Comparison of ENCODE assay signal across 15 cellular contexts in genomic region chr9:114395768-114396167, GRCh38. TPM values are rescaled to one million over a fixed set of nuclear protein-coding genes. Genes with fewer than 3 reads are reported as not detected.
DNase-seq lines count a peak whose midpoint lies in the region; ATAC-seq and TF ChIP-seq lines count a peak whose summit lies in the region.
"Had no signal": no experiment of that assay in that cellular context is flagged by ENCODE, and none has a peak within 500 bp of the region (broad histone marks: within the 10 kb centered on the region; RNA-seq: fewer than 3 reads in every experiment).

No MANE protein-coding gene starts in this region.

- peaks cover 63% of the 10 kb centered on the region for H3K4me1 Mint-ChIP-seq in stimulated activated naive CD8-positive, alpha-beta T cell treated with anti-CD3 and anti-CD28 coated beads, Interleukin-15, Interleukin-2, amounts not matched to agents 100 ng/mL and 50 ng/mL, for 24 hours (ENCODE audit: low read depth)
- peaks cover 60% of the 10 kb centered on the region for H3K4me1 Mint-ChIP-seq in activated naive CD8-positive, alpha-beta T cell treated with anti-CD3 and anti-CD28 coated beads for 36 hours
- H3K4me1 Mint-ChIP-seq in mesothelial cell of epicardium = peaks cover 28% of the 10 kb centered on the region

- H3K27ac ChIP-seq in vagina (peak overlapping the region; percentile 87), thyroid gland (peak overlapping the region in 1 of 3 donors; percentile 60)
- H3K27ac ChIP-seq: brain microvascular endothelial cell, parathyroid adenoma had no signal

- DNase-seq in stimulated activated naive CD8-positive, alpha-beta T cell treated with anti-CD3 and anti-CD28 coated beads, Interleukin-15, Interleukin-2, amounts not matched to agents 100 U/mL and 50 U/mL, for 24 hours = no peak
- no peak for DNase-seq in activated naive CD8-positive, alpha-beta T cell treated with anti-CD3 and anti-CD28 coated beads for 36 hours
- no peak for DNase-seq in mesothelial cell of epicardium (ENCODE audit: low spot score in 2 of 2, unreplicated experiment in 2 of 2)
- no peak for DNase-seq in vagina (ENCODE audit: extremely low spot score in 2 of 2)
- no peak for DNase-seq in thyroid gland
- DNase-seq in NCI-H2196 treated with DMSO at 0.1 percent for 48 hours (lab: John Stamatoyannopoulos, UW; ENCODE audit: unreplicated experiment) = no peak
- DNase-seq: activated CD8-positive, alpha-beta memory T cell treated with anti-CD3 and anti-CD28 coated beads, Interleukin-2, amount 50 U/mL, for 4 hours; brain microvascular endothelial cell; EL; HCEC 1CT; NCI-H446 treated with DMSO at 0.1 percent for 48 hours; stimulated activated CD8-positive, alpha-beta memory T cell treated with anti-CD3 and anti-CD28 coated beads, Interleukin-4, amount 100 ng/mL, for 48 hours had no signal

- no peak for TF ChIP-seq POLR2A in vagina (IDR thresholded peaks at IDR 0.05)
- TF ChIP-seq POLR2A in thyroid gland (IDR thresholded peaks at IDR 0.05) = no peak

- H3K36me3 ChIP-seq in vagina = no peaks in the 10 kb centered on the region
- no peaks in the 10 kb centered on the region for H3K36me3 ChIP-seq in thyroid gland
- H3K36me3 ChIP-seq: brain microvascular endothelial cell had no signal

- H3K27me3 Mint-ChIP-seq in stimulated activated naive CD8-positive, alpha-beta T cell treated with anti-CD3 and anti-CD28 coated beads, Interleukin-15, Interleukin-2, amounts not matched to agents 100 ng/mL and 50 ng/mL, for 24 hours = no peaks in the 10 kb centered on the region
- no peaks in the 10 kb centered on the region for H3K27me3 Mint-ChIP-seq in activated naive CD8-positive, alpha-beta T cell treated with anti-CD3 and anti-CD28 coated beads for 36 hours
- H3K27me3 Mint-ChIP-seq in mesothelial cell of epicardium (ENCODE audit: low read depth) = no peaks in the 10 kb centered on the region

- peaks cover 53% of the 10 kb centered on the region for H3K4me1 ChIP-seq in vagina
- H3K4me1 ChIP-seq in thyroid gland = peaks cover 21 to 37% of the 10 kb centered on the region in 2 donors
- H3K4me1 ChIP-seq: parathyroid adenoma had no signal

- H3K4me3 ChIP-seq in vagina = peak overlapping the region; percentile 74 to 93
- H3K4me3 ChIP-seq in thyroid gland (replicated peaks in 1 of 3) = no peak overlapping the region

- peaks cover 15% of the 10 kb centered on the region for H3K36me3 Mint-ChIP-seq in stimulated activated naive CD8-positive, alpha-beta T cell treated with anti-CD3 and anti-CD28 coated beads, Interleukin-15, Interleukin-2, amounts not matched to agents 100 ng/mL and 50 ng/mL, for 24 hours (ENCODE audit: low read depth)
- peaks cover 18% of the 10 kb centered on the region for H3K36me3 Mint-ChIP-seq in activated naive CD8-positive, alpha-beta T cell treated with anti-CD3 and anti-CD28 coated beads for 36 hours
- H3K36me3 Mint-ChIP-seq in mesothelial cell of epicardium = no peaks in the 10 kb centered on the region

- 95 to 97% methylated on average over 5 of the region's 5 CpGs for WGBS in thyroid gland, 2 donors

- no peaks in the 10 kb centered on the region for H3K9me3 Mint-ChIP-seq in stimulated activated naive CD8-positive, alpha-beta T cell treated with anti-CD3 and anti-CD28 coated beads, Interleukin-15, Interleukin-2, amounts not matched to agents 100 ng/mL and 50 ng/mL, for 24 hours
- no peaks in the 10 kb centered on the region for H3K9me3 Mint-ChIP-seq in activated naive CD8-positive, alpha-beta T cell treated with anti-CD3 and anti-CD28 coated beads for 36 hours
- no peaks in the 10 kb centered on the region for H3K9me3 Mint-ChIP-seq in mesothelial cell of epicardium

- no peak for ATAC-seq in stimulated activated naive CD8-positive, alpha-beta T cell treated with anti-CD3 and anti-CD28 coated beads, Interleukin-15, Interleukin-2, amounts not matched to agents 100 U/mL and 50 U/mL, for 24 hours
- no peak for ATAC-seq in esophagus mucosa

- H3K27me3 ChIP-seq in vagina = no peaks in the 10 kb centered on the region
- no peaks in the 10 kb centered on the region for H3K27me3 ChIP-seq in thyroid gland
- H3K27me3 ChIP-seq: brain microvascular endothelial cell had no signal

- peak overlapping the region; percentile 61 for H3K4me3 Mint-ChIP-seq in stimulated activated naive CD8-positive, alpha-beta T cell treated with anti-CD3 and anti-CD28 coated beads, Interleukin-15, Interleukin-2, amounts not matched to agents 100 ng/mL and 50 ng/mL, for 24 hours
- peak overlapping the region; percentile 40 for H3K4me3 Mint-ChIP-seq in activated naive CD8-positive, alpha-beta T cell treated with anti-CD3 and anti-CD28 coated beads for 36 hours
- no peak overlapping the region for H3K4me3 Mint-ChIP-seq in mesothelial cell of epicardium

- H3K27ac Mint-ChIP-seq in stimulated activated naive CD8-positive, alpha-beta T cell treated with anti-CD3 and anti-CD28 coated beads, Interleukin-15, Interleukin-2, amounts not matched to agents 100 ng/mL and 50 ng/mL, for 24 hours = peak overlapping the region; percentile 69
- H3K27ac Mint-ChIP-seq in activated naive CD8-positive, alpha-beta T cell treated with anti-CD3 and anti-CD28 coated beads for 36 hours = peak overlapping the region; percentile 22
- H3K27ac Mint-ChIP-seq in mesothelial cell of epicardium = peak overlapping the region; percentile 39

- TF ChIP-seq CTCF in mesothelial cell of epicardium (IDR thresholded peaks at IDR 0.05; ENCODE audit: unreplicated experiment) (no peak), vagina (IDR thresholded peaks at IDR 0.05) (no peak), thyroid gland (IDR thresholded peaks at IDR 0.05) (no peak)

- intact Hi-C loops in vagina (cut with DNase I) (loop anchor here (10.0 kb wide), 1 partner anchor 51 kb away; no protein-coding TSS in a partner anchor), thyroid gland (cut with DNase I) (no loop called here)

- no peaks in the 10 kb centered on the region for H3K9me3 ChIP-seq in vagina
- H3K9me3 ChIP-seq in thyroid gland = no peaks in the 10 kb centered on the region

RNA-seq across cellular contexts. Expression of gene AKNA, which starts 8.0 kb away (rescaled TPM):
- 100 to 1,000 TPM; 129 to 130 TPM for total RNA-seq in activated naive CD8-positive, alpha-beta T cell treated with anti-CD3 and anti-CD28 coated beads for 36 hours
- 19.6 to 24.0 TPM (median 23.1 TPM) in 3 replicates for total RNA-seq in mesothelial cell of epicardium
- total RNA-seq in vagina = 55.0 TPM
- total RNA-seq in thyroid gland = 10 to 100 TPM; 10.0 to 17.0 (median 12.5) TPM
- total RNA-seq in esophagus mucosa = 5.7 TPM

Comparison
In these comparisons a context has a peak if more than half of its experiments do, and no peak if none do; other contexts are left out.
1. H3K4me3 ChIP-seq: peak in vagina (2 of 2); none in thyroid gland (0 of 3).
2. Peak in every context shown above with its lines, with median percentiles within 50 percentile points of each other: H3K27ac Mint-ChIP-seq.